In genomic region chr1:145927916-145928647, GRCh38 we compare ENCODE assay signal across 8 cellular contexts. TPM values are rescaled to one million over a fixed set of nuclear protein-coding genes. Genes with fewer than 3 reads are reported as not detected.
DNase-seq lines count a peak whose midpoint lies in the region; ATAC-seq and TF ChIP-seq lines count a peak whose summit lies in the region.

No MANE protein-coding gene starts in this region.

- peak overlapping the region; percentile 93 to 96 (median 94) for H3K27ac ChIP-seq in thyroid gland

- H3K27ac Mint-ChIP-seq in activated T-helper 2 cell treated with anti-CD3 and anti-CD28 coated beads, Interferon-gamma antibody, Interleukin-2, Interleukin-4, amounts not matched to agents 10 μg/mL and 5 μg/mL and 100 μg/mL, durations not matched to agents 14 hours and 24 hours and 36 hours: peak overlapping the region; percentile 80

- H3K27me3 ChIP-seq in thyroid gland: no peaks in the 10 kb centered on the region

- peaks cover 23% of the 10 kb centered on the region for H3K4me1 Mint-ChIP-seq in activated T-helper 2 cell treated with anti-CD3 and anti-CD28 coated beads, Interferon-gamma antibody, Interleukin-2, Interleukin-4, amounts not matched to agents 10 μg/mL and 5 μg/mL and 100 μg/mL, durations not matched to agents 14 hours and 24 hours and 36 hours (ENCODE audit: low read depth)

- H3K36me3 ChIP-seq in thyroid gland: peaks cover 0 to 8% of the 10 kb centered on the region in 2 donors

- H3K9me3 ChIP-seq in thyroid gland: no peaks in the 10 kb centered on the region

- no peaks in the 10 kb centered on the region for H3K9me3 Mint-ChIP-seq in activated T-helper 2 cell treated with anti-CD3 and anti-CD28 coated beads, Interferon-gamma antibody, Interleukin-2, Interleukin-4, amounts not matched to agents 10 μg/mL and 5 μg/mL and 100 μg/mL, durations not matched to agents 14 hours and 24 hours and 36 hours

- intact Hi-C loops in activated T-helper 2 cell treated with anti-CD3 and anti-CD28 coated beads, Interferon-gamma antibody, Interleukin-2, Interleukin-4, amounts not matched to agents 10 μg/mL and 5 μg/mL and 100 μg/mL, durations not matched to agents 14 hours and 24 hours and 36 hours (cut with micrococcal nuclease): loop anchor here (1.0 kb wide), 3 partner anchors 9 to 51 kb away; no protein-coding TSS in a partner anchor
- intact Hi-C loops in left colon (cut with DNase I, micrococcal nuclease): no loop called here
- intact Hi-C loops in thyroid gland (cut with DNase I): no loop called here

- H3K36me3 Mint-ChIP-seq in activated T-helper 2 cell treated with anti-CD3 and anti-CD28 coated beads, Interferon-gamma antibody, Interleukin-2, Interleukin-4, amounts not matched to agents 10 μg/mL and 5 μg/mL and 100 μg/mL, durations not matched to agents 14 hours and 24 hours and 36 hours (ENCODE audit: low read depth): peaks cover 14% of the 10 kb centered on the region

- peak overlapping the region; percentile 76 for H3K4me3 Mint-ChIP-seq in activated T-helper 2 cell treated with anti-CD3 and anti-CD28 coated beads, Interferon-gamma antibody, Interleukin-2, Interleukin-4, amounts not matched to agents 10 μg/mL and 5 μg/mL and 100 μg/mL, durations not matched to agents 14 hours and 24 hours and 36 hours (ENCODE audit: low read depth)

- no peak for TF ChIP-seq CTCF in thyroid gland (IDR thresholded peaks at IDR 0.05)

- H3K4me3 ChIP-seq in thyroid gland (replicated peaks in 1 of 3): peak overlapping the region; percentile 32 to 82 (median 40)

- ATAC-seq in left colon: peak; percentile 15

- H3K27me3 Mint-ChIP-seq in activated T-helper 2 cell treated with anti-CD3 and anti-CD28 coated beads, Interferon-gamma antibody, Interleukin-2, Interleukin-4, amounts not matched to agents 10 μg/mL and 5 μg/mL and 100 μg/mL, durations not matched to agents 14 hours and 24 hours and 36 hours (ENCODE audit: low read depth): no peaks in the 10 kb centered on the region

- no peak for TF ChIP-seq POLR2A in thyroid gland (IDR thresholded peaks at IDR 0.05)

- peak; percentile 9 for DNase-seq in activated naive CD4-positive, alpha-beta T cell treated with Interleukin-2 at 50 U/mL for 16 hours
- no peak for DNase-seq in activated naive CD4-positive, alpha-beta T cell treated with anti-CD3 and anti-CD28 coated beads, Interleukin-2, amount 50 U/mL, for 16 hours
- no peak for DNase-seq in activated T-helper 2 cell treated with anti-CD3 and anti-CD28 coated beads, Interferon-gamma antibody, Interleukin-2, Interleukin-4, amounts not matched to agents 10 μg/mL and 5 μg/mL and 100 μg/mL, durations not matched to agents 14 hours and 24 hours and 36 hours (ENCODE audit: low spot score)
- DNase-seq in left colon (peak in 1 of 2 donors; percentile 41), thyroid gland (peak; percentile 20 to 22), AG08395 (ENCODE audit: low spot score) (no peak), NCI-H1092 treated with DMSO at 0.1 percent for 48 hours (lab: John Stamatoyannopoulos, UW) (no peak)
- no peak for DNase-seq in activated CD4-positive, CD25-positive, alpha-beta regulatory T cell treated with anti-CD3 and anti-CD28 coated beads, Interleukin-2, amount 50 U/mL, for 72 hours

- 50% methylated on average over 20 of the region's 20 CpGs for WGBS in thyroid gland, 2 donors

- H3K4me1 ChIP-seq in thyroid gland: peaks cover 5 to 16% of the 10 kb centered on the region in 2 donors

RNA-seq across cellular contexts. Expression of gene RBM8A, which starts 0.8 kb away (rescaled TPM):
- 270 and 287 TPM in 2 replicates for total RNA-seq in activated T-helper 2 cell treated with anti-CD3 and anti-CD28 coated beads, Interferon-gamma antibody, Interleukin-2, Interleukin-4, amounts not matched to agents 10 μg/mL and 5 μg/mL and 100 μg/mL, durations not matched to agents 14 hours and 24 hours and 36 hours
- 10 to 100 TPM; 86.9 to 94.1 TPM for total RNA-seq in left colon
- total RNA-seq in thyroid gland: 100 to 1,000 TPM; 108 to 143 (median 124) TPM

RNA-seq across cellular contexts. Expression of gene PEX11B, which starts 9.6 kb away (rescaled TPM):
- 22.1 and 23.4 TPM in 2 replicates for total RNA-seq in activated T-helper 2 cell treated with anti-CD3 and anti-CD28 coated beads, Interferon-gamma antibody, Interleukin-2, Interleukin-4, amounts not matched to agents 10 μg/mL and 5 μg/mL and 100 μg/mL, durations not matched to agents 14 hours and 24 hours and 36 hours
- total RNA-seq in left colon (10 to 100 TPM; 33.8 to 37.1 TPM), thyroid gland (10 to 100 TPM; 30.6 to 42.1 (median 37.3) TPM)

RNA-seq across cellular contexts. Expression of gene ITGA10, which starts 18.2 kb away (rescaled TPM):
- 0.89 and 1.1 TPM in 2 replicates for total RNA-seq in activated T-helper 2 cell treated with anti-CD3 and anti-CD28 coated beads, Interferon-gamma antibody, Interleukin-2, Interleukin-4, amounts not matched to agents 10 μg/mL and 5 μg/mL and 100 μg/mL, durations not matched to agents 14 hours and 24 hours and 36 hours
- total RNA-seq in left colon: 1 to 10 TPM in 1 of 2 donors, under 1 TPM in 1; 0.84 to 1.7 TPM
- total RNA-seq in thyroid gland: 1 to 10 TPM; 3.0 to 7.3 (median 5.0) TPM

RNA-seq across cellular contexts. Expression of gene LIX1L, which starts 29.7 kb away (rescaled TPM):
- total RNA-seq in activated T-helper 2 cell treated with anti-CD3 and anti-CD28 coated beads, Interferon-gamma antibody, Interleukin-2, Interleukin-4, amounts not matched to agents 10 μg/mL and 5 μg/mL and 100 μg/mL, durations not matched to agents 14 hours and 24 hours and 36 hours: 38.1 and 39.4 TPM in 2 replicates
- total RNA-seq in left colon: 1 to 10 TPM; 4.2 to 9.0 TPM
- total RNA-seq in thyroid gland: 10 to 100 TPM; 18.7 to 26.9 (median 20.3) TPM

RNA-seq across cellular contexts. Expression of gene ANKRD34A, which starts 36.3 kb away (rescaled TPM):
- total RNA-seq in activated T-helper 2 cell treated with anti-CD3 and anti-CD28 coated beads, Interferon-gamma antibody, Interleukin-2, Interleukin-4, amounts not matched to agents 10 μg/mL and 5 μg/mL and 100 μg/mL, durations not matched to agents 14 hours and 24 hours and 36 hours: 4.1 TPM in 2 replicates
- total RNA-seq in left colon: under 1 TPM; 0.27 to 0.42 TPM
- 1 to 10 TPM in 2 of 4 donors, under 1 TPM in 2; 0.13 to 2.0 (median 0.97) TPM for total RNA-seq in thyroid gland

Comparison
In these comparisons a context has a peak if more than half of its experiments do, and no peak if none do; other contexts are left out.
1. DNase-seq: peak in activated naive CD4-positive, alpha-beta T cell treated with Interleukin-2 at 50 U/mL for 16 hours (single experiment) and thyroid gland (2 of 2); none in activated naive CD4-positive, alpha-beta T cell treated with anti-CD3 and anti-CD28 coated beads, Interleukin-2, amount 50 U/mL, for 16 hours (single experiment), activated T-helper 2 cell treated with anti-CD3 and anti-CD28 coated beads, Interferon-gamma antibody, Interleukin-2, Interleukin-4, amounts not matched to agents 10 μg/mL and 5 μg/mL and 100 μg/mL, durations not matched to agents 14 hours and 24 hours and 36 hours (single experiment), AG08395 (single experiment), activated CD4-positive, CD25-positive, alpha-beta regulatory T cell treated with anti-CD3 and anti-CD28 coated beads, Interleukin-2, amount 50 U/mL, for 72 hours (single experiment) and NCI-H1092 treated with DMSO at 0.1 percent for 48 hours (single experiment).